In the genomic region with DNA sequence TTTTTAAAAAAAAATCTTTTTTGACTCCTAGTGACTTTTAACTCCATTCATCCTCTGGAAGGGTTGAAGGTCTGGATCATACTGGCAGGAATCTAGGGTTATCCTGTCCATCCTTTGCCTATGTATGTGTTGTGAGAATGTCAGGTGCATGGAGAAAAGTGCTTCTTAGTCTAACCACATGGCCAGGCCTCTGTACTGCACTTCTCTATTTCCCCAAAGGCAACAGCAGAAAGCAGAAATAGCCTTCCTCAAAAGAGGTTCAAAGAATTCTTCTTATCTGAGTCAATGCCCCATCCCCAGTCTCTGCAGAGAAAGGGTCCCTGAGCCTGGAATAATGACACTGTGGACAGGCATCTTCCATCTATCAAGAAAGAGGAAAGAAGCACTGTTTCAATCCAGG, we compare ENCODE assay signal across 20 cellular contexts.
DNase-seq lines count a peak whose midpoint lies in the region; ATAC-seq, FAIRE-seq and TF ChIP-seq lines count a peak whose summit lies in the region.
"Had no signal": no experiment of that assay in that cellular context is flagged by ENCODE, and none has a peak within 500 bp of the region (broad histone marks: within the 10 kb centered on the region; RNA-seq: fewer than 3 reads in every experiment).

No MANE protein-coding gene starts in this region.

- no peak for TF ChIP-seq EP300 in GM12878 (IDR thresholded peaks at IDR 0.05; ENCODE audit: borderline replicate concordance in 1 of 2, control insufficient read depth in 1 of 2, low read depth in 2 of 2, low read length in 2 of 2)

- POLR2A ChIA-PET in GM12878 (lab: Charles Lee) = no interaction called here

- DNase-seq in SIG-M5 treated with dmso at 0.1 percent for 504 hours (lab: John Stamatoyannopoulos, UW; ENCODE audit: unreplicated experiment) = peak; percentile 34
- no peak for DNase-seq in SIG-M5 (lab: John Stamatoyannopoulos, UW)
- DNase-seq in OCI-M1 (lab: John Stamatoyannopoulos, UW) = peak; percentile 41
- no peak for DNase-seq in GM12878 (ENCODE audit: low read depth, low spot score)
- DNase-seq in stimulated activated naive CD8-positive, alpha-beta T cell treated with anti-CD3 and anti-CD28 coated beads, Interleukin-15, Interleukin-2, amounts not matched to agents 100 U/mL and 50 U/mL, for 24 hours = no peak
- DNase-seq in activated naive CD4-positive, alpha-beta T cell (lab: John Stamatoyannopoulos, UW) = no peak
- DNase-seq in left cardiac atrium = no peak
- DNase-seq in SW480 (ENCODE audit: low spot score) = no peak
- DNase-seq: 8988T; CD4-positive, CD25-positive, alpha-beta regulatory T cell; COR-L47; DMS 273 treated with DMSO at 0.1 percent for 48 hours; DND-41; GM23248; HCEC 1CT; NCI-H1417 treated with DMSO at 0.1 percent for 48 hours; NCI-H2029; NCI-H526; SHP77 had no signal

- H3K79me2 ChIP-seq in GM12878 (ENCODE audit: control insufficient read depth, insufficient read depth, low read length) = no peaks in the 10 kb centered on the region

- no peaks in the 10 kb centered on the region for H4K20me1 ChIP-seq in GM12878 (ENCODE audit: control insufficient read depth, insufficient read depth)

- SMC1A ChIA-PET in GM12878 (lab: Charles Lee; ENCODE audit: uncharacterized antibody, unreplicated experiment) = interaction anchor here (0.7 to 1.8 kb wide), 5 partner anchors 11 to 167 kb away, joined by 3 to 10 read pairs (median 3); no protein-coding TSS in a partner anchor

- no peaks in the 10 kb centered on the region for H3K9me3 ChIP-seq in GM12878 (replicated peaks; ENCODE audit: control insufficient read depth, insufficient read depth, low read length)

- H3K27me3 ChIP-seq in GM12878 (replicated peaks in 1 of 2; ENCODE audit: control insufficient read depth in 2 of 2, insufficient read depth in 2 of 2, low read length in 1 of 2) = peaks cover 0 to 3% of the 10 kb centered on the region in 2 experiments; a peak in 2 of 4 replicates

- no peak overlapping the region for H2AFZ ChIP-seq in GM12878 (ENCODE audit: control insufficient read depth, low read depth, low read length)
- H2AFZ ChIP-seq: GM23248 had no signal

- no peak overlapping the region for H3K27ac ChIP-seq in GM12878 (ENCODE audit: control insufficient read depth, insufficient read depth)
- H3K27ac ChIP-seq: GM23248 had no signal

- no peaks in the 10 kb centered on the region for H3K4me1 ChIP-seq in GM12878 (ENCODE audit: control insufficient read depth, insufficient read depth, low read length)

- H3K4me3 ChIP-seq in GM12878 = no peak overlapping the region
- H3K4me3 ChIP-seq: GM23248 had no signal

- TF ChIP-seq POLR2A in GM12878 (IDR thresholded peaks at IDR 0.05; ENCODE audit: low read depth, low read length) = no peak

- no peak for TF ChIP-seq CTCF in GM12878 (IDR thresholded peaks at IDR 0.05 in 2 of 3, conservative IDR thresholded peaks at IDR 0.05 in 1 of 3; ENCODE audit: control insufficient read depth in 2 of 3, extremely low read depth in 1 of 3, insufficient read depth in 1 of 3, low read depth in 3 of 3, low read length in 3 of 3)

- no peak overlapping the region for H3K4me2 ChIP-seq in GM12878 (ENCODE audit: control insufficient read depth, insufficient read depth)

- no peak overlapping the region for H3K9ac ChIP-seq in GM12878 (ENCODE audit: control insufficient read depth, insufficient read depth, low read length)
- H3K9ac ChIP-seq: GM23248 had no signal

- no TSS peak for BruUV-seq in GM12878 (replicated peaks; lab: Mats Ljungman, UMichigan)

- CTCF ChIA-PET in GM12878 (lab: Yijun Ruan, JAX) = interaction anchor here (0.8 to 1.7 kb wide), 9 partner anchors 13 to 376 kb away, joined by 3 to 16 read pairs (median 3); no protein-coding TSS in a partner anchor

- ATAC-seq in GM12878 = no peak
- ATAC-seq in stimulated activated naive CD8-positive, alpha-beta T cell treated with anti-CD3 and anti-CD28 coated beads, Interleukin-15, Interleukin-2, amounts not matched to agents 100 U/mL and 50 U/mL, for 24 hours = no peak
- no peak for ATAC-seq in left cardiac atrium
- ATAC-seq: SK-N-SH treated with all-trans-retinoic acid at 6 μM for 48 hours had no signal

- no peak for TF ChIP-seq RAD21 in GM12878 (IDR thresholded peaks at IDR 0.05; ENCODE audit: insufficient read depth, low read depth, low read length)

- FAIRE-seq in GM12878 (lab: Jason Lieb, UNC) = no peak

- H3K36me3 ChIP-seq in GM12878 (ENCODE audit: control insufficient read depth in 2 of 2, insufficient read depth in 2 of 2, low read length in 1 of 2) = no peaks in the 10 kb centered on the region

- RAD21 ChIA-PET in GM12878 (lab: Charles Lee; ENCODE audit: unreplicated experiment) = interaction anchor here (1.2 to 1.7 kb wide), 2 partner anchors 34 to 112 kb away, joined by 5 to 12 read pairs; no protein-coding TSS in a partner anchor

- in situ Hi-C loops in GM12878 (cut with MboI) = no loop called here

- intact Hi-C loops in GM12878 (cut with micrococcal nuclease; ENCODE audit: unreplicated experiment) (loop anchor here (1.0 kb wide), 1 partner anchor 111 kb away; no protein-coding TSS in a partner anchor), left cardiac atrium (cut with DNase I) (loop anchor here in 1 of 2 donors (10.0 kb wide), 1 partner anchor 112 kb away; no protein-coding TSS in a partner anchor)

TF ChIP-seq in GM12878, 131 proteins besides CTCF, POLR2A, EP300 and RAD21:
- TF ChIP-seq TARDBP (IDR thresholded peaks at IDR 0.05; ENCODE audit: borderline replicate concordance) (no peak), SPI1 (IDR thresholded peaks at IDR 0.05; ENCODE audit: borderline replicate concordance, insufficient read depth, low read depth, low read length) (0 out of 2 replicates have a peak, but pooled peaks have one; percentile 14), RAD51 (IDR thresholded peaks at IDR 0.05) (no peak), IRF5 (IDR thresholded peaks at IDR 0.05; ENCODE audit: borderline replicate concordance) (no peak)
TF ChIP-seq in GM12878: peak in this region for 1.

Comparison
In these comparisons a context has a peak if more than half of its experiments do, and no peak if none do; other contexts are left out.
1. DNase-seq: peak in SIG-M5 treated with dmso at 0.1 percent for 504 hours (single experiment) and OCI-M1 (single experiment); none in SIG-M5 (single experiment), GM12878 (single experiment), stimulated activated naive CD8-positive, alpha-beta T cell treated with anti-CD3 and anti-CD28 coated beads, Interleukin-15, Interleukin-2, amounts not matched to agents 100 U/mL and 50 U/mL, for 24 hours (single experiment), activated naive CD4-positive, alpha-beta T cell (0 of 4), left cardiac atrium (single experiment) and SW480 (single experiment).